1 cellular context compared by ENCODE assay signal in genomic region chr2:99488587-99488998, GRCh38.
TF ChIP-seq lines count a peak whose summit lies in the region.

No MANE protein-coding gene starts in this region.

TF ChIP-seq in HepG2, 621 proteins besides CTCF, POLR2A, EP300 and RAD21 (continued from another document and continues in another):
- TF ChIP-seq ELF1 (CRISPR knock-in tag; IDR thresholded peaks at IDR 0.05) (peak; percentile 56; the same call in 1 of the 2 replicates), TBP (CRISPR knock-in tag; IDR thresholded peaks at IDR 0.05) (no peak), NFYC (CRISPR knock-in tag; IDR thresholded peaks at IDR 0.05) (peak; percentile 29; the same call in 1 of the 2 replicates), ZNF788 (CRISPR knock-in tag; IDR thresholded peaks at IDR 0.05; ENCODE audit: borderline replicate concordance) (no peak), KDM5B (CRISPR knock-in tag; IDR thresholded peaks at IDR 0.05; ENCODE audit: borderline replicate concordance) (no peak), ZNF75D (CRISPR knock-in tag; IDR thresholded peaks at IDR 0.05; ENCODE audit: borderline replicate concordance) (no peak), SRF (IDR thresholded peaks at IDR 0.05; ENCODE audit: low read depth, low read length) (no peak), BHLHE40 (IDR thresholded peaks at IDR 0.05; ENCODE audit: low read length) (0 out of 2 replicates have a peak, but pooled peaks have one; percentile 8), HDAC2 (CRISPR knock-in tag; IDR thresholded peaks at IDR 0.05) (no peak; the same call in 1 of the 2 replicates), FOXK2 (IDR thresholded peaks at IDR 0.05) (peak; percentile 31; the same call in 1 of the 2 replicates), MAZ (IDR thresholded peaks at IDR 0.05; ENCODE audit: borderline replicate concordance, low read depth, low read length) (no peak), MAZ (CRISPR knock-in tag; IDR thresholded peaks at IDR 0.05; ENCODE audit: low read depth) (no peak), ATRX (CRISPR knock-in tag; IDR thresholded peaks at IDR 0.05; ENCODE audit: borderline replicate concordance) (no peak), ZNF780A (CRISPR knock-in tag; IDR thresholded peaks at IDR 0.05) (no peak), ETS1 (CRISPR knock-in tag; IDR thresholded peaks at IDR 0.05) (no peak), GABPA (IDR thresholded peaks at IDR 0.05; ENCODE audit: low read depth, low read length) (no peak), GABPA (CRISPR knock-in tag; IDR thresholded peaks at IDR 0.05; ENCODE audit: low read depth) (peak; percentile 65), PPARG (CRISPR knock-in tag; conservative IDR thresholded peaks at IDR 0.05) (peak; percentile 96), MED1 (CRISPR knock-in tag; IDR thresholded peaks at IDR 0.05) (peak; percentile 39), GATA4 (IDR thresholded peaks at IDR 0.05; ENCODE audit: borderline replicate concordance, low read depth) (0 out of 2 replicates have a peak, but pooled peaks have one; percentile 30), ZNF367 (CRISPR knock-in tag; IDR thresholded peaks at IDR 0.05; ENCODE audit: borderline replicate concordance) (no peak), TEF (CRISPR knock-in tag; IDR thresholded peaks at IDR 0.05) (no peak), FOXK1 (CRISPR knock-in tag; IDR thresholded peaks at IDR 0.05; ENCODE audit: borderline replicate concordance, low read depth) (no peak), MLLT10 (CRISPR knock-in tag; IDR thresholded peaks at IDR 0.05) (no peak), HMG20A (CRISPR knock-in tag; IDR thresholded peaks at IDR 0.05; ENCODE audit: borderline replicate concordance) (no peak; the same call in 1 of the 2 replicates), ZFYVE20 (CRISPR knock-in tag; IDR thresholded peaks at IDR 0.05; ENCODE audit: borderline replicate concordance, low read depth) (no peak), ZBTB3 (CRISPR knock-in tag; IDR thresholded peaks at IDR 0.05; ENCODE audit: borderline replicate concordance, low read depth) (no peak), SP5 (CRISPR knock-in tag; IDR thresholded peaks at IDR 0.05; ENCODE audit: borderline replicate concordance, low read depth) (peak; percentile 44; the same call in 1 of the 2 replicates)
- TF ChIP-seq, protein P1, sequence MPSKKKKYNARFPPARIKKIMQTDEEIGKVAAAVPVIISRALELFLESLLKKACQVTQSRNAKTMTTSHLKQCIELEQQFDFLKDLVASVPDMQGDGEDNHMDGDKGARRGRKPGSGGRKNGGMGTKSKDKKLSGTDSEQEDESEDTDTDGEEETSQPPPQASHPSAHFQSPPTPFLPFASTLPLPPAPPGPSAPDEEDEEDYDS (CRISPR knock-in tag; IDR thresholded peaks at IDR 0.05) = peak; percentile 43
- TF ChIP-seq, protein P2, sequence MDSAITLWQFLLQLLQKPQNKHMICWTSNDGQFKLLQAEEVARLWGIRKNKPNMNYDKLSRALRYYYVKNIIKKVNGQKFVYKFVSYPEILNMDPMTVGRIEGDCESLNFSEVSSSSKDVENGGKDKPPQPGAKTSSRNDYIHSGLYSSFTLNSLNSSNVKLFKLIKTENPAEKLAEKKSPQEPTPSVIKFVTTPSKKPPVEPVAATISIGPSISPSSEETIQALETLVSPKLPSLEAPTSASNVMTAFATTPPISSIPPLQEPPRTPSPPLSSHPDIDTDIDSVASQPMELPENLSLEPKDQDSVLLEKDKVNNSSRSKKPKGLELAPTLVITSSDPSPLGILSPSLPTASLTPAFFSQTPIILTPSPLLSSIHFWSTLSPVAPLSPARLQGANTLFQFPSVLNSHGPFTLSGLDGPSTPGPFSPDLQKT (CRISPR knock-in tag; IDR thresholded peaks at IDR 0.05; ENCODE audit: borderline replicate concordance) = no peak
- TF ChIP-seq, protein P3, sequence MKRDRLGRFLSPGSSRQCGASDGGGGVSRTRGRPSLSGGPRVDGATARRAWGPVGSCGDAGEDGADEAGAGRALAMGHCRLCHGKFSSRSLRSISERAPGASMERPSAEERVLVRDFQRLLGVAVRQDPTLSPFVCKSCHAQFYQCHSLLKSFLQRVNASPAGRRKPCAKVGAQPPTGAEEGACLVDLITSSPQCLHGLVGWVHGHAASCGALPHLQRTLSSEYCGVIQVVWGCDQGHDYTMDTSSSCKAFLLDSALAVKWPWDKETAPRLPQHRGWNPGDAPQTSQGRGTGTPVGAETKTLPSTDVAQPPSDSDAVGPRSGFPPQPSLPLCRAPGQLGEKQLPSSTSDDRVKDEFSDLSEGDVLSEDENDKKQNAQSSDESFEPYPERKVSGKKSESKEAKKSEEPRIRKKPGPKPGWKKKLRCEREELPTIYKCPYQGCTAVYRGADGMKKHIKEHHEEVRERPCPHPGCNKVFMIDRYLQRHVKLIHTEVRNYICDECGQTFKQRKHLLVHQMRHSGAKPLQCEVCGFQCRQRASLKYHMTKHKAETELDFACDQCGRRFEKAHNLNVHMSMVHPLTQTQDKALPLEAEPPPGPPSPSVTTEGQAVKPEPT (CRISPR knock-in tag; IDR thresholded peaks at IDR 0.05; ENCODE audit: low read depth) = no peak
- TF ChIP-seq, protein P4, sequence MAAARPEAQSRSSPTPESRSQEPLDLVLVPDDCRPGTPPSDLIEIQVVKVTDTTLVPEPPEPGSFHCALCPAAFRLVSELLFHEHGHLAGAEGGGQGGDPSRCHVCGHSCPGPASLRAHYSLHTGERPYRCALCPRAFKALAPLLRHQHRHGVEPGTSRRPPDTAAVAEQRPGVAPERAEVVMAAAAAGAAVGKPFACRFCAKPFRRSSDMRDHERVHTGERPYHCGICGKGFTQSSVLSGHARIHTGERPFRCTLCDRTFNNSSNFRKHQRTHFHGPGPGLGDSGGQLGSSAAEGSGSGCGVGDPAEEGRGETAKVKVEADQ (CRISPR knock-in tag; IDR thresholded peaks at IDR 0.05; ENCODE audit: borderline replicate concordance) = 0 out of 2 replicates have a peak, but pooled peaks have one; percentile 17
- TF ChIP-seq, protein P5, sequence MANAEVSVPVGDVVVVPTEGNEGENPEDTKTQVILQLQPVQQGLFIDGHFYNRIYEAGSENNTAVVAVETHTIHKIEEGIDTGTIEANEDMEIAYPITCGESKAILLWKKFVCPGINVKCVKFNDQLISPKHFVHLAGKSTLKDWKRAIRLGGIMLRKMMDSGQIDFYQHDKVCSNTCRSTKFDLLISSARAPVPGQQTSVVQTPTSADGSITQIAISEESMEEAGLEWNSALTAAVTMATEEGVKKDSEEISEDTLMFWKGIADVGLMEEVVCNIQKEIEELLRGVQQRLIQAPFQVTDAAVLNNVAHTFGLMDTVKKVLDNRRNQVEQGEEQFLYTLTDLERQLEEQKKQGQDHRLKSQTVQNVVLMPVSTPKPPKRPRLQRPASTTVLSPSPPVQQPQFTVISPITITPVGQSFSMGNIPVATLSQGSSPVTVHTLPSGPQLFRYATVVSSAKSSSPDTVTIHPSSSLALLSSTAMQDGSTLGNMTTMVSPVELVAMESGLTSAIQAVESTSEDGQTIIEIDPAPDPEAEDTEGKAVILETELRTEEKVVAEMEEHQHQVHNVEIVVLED (CRISPR knock-in tag; IDR thresholded peaks at IDR 0.05; ENCODE audit: borderline replicate concordance) = peak; percentile 27; the same call in 1 of the 2 replicates
- TF ChIP-seq, protein P6, sequence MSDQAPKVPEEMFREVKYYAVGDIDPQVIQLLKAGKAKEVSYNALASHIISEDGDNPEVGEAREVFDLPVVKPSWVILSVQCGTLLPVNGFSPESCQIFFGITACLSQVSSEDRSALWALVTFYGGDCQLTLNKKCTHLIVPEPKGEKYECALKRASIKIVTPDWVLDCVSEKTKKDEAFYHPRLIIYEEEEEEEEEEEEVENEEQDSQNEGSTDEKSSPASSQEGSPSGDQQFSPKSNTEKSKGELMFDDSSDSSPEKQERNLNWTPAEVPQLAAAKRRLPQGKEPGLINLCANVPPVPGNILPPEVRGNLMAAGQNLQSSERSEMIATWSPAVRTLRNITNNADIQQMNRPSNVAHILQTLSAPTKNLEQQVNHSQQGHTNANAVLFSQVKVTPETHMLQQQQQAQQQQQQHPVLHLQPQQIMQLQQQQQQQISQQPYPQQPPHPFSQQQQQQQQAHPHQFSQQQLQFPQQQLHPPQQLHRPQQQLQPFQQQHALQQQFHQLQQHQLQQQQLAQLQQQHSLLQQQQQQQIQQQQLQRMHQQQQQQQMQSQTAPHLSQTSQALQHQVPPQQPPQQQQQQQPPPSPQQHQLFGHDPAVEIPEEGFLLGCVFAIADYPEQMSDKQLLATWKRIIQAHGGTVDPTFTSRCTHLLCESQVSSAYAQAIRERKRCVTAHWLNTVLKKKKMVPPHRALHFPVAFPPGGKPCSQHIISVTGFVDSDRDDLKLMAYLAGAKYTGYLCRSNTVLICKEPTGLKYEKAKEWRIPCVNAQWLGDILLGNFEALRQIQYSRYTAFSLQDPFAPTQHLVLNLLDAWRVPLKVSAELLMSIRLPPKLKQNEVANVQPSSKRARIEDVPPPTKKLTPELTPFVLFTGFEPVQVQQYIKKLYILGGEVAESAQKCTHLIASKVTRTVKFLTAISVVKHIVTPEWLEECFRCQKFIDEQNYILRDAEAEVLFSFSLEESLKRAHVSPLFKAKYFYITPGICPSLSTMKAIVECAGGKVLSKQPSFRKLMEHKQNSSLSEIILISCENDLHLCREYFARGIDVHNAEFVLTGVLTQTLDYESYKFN (CRISPR knock-in tag; conservative IDR thresholded peaks at IDR 0.05) = peak; percentile 64
- TF ChIP-seq, protein P7, sequence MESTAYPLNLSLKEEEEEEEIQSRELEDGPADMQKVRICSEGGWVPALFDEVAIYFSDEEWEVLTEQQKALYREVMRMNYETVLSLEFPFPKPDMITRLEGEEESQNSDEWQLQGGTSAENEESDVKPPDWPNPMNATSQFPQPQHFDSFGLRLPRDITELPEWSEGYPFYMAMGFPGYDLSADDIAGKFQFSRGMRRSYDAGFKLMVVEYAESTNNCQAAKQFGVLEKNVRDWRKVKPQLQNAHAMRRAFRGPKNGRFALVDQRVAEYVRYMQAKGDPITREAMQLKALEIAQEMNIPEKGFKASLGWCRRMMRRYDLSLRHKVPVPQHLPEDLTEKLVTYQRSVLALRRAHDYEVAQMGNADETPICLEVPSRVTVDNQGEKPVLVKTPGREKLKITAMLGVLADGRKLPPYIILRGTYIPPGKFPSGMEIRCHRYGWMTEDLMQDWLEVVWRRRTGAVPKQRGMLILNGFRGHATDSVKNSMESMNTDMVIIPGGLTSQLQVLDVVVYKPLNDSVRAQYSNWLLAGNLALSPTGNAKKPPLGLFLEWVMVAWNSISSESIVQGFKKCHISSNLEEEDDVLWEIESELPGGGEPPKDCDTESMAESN (CRISPR knock-in tag; conservative IDR thresholded peaks at IDR 0.05) = no peak
